25 cellular contexts compared by ENCODE assay signal in genomic region chr22:36923458-36923784, GRCh38. TPM values are rescaled to one million over a fixed set of nuclear protein-coding genes. Genes with fewer than 3 reads are reported as not detected.
DNase-seq lines count a peak whose midpoint lies in the region; ATAC-seq and TF ChIP-seq lines count a peak whose summit lies in the region.
"Had no signal": no experiment of that assay in that cellular context is flagged by ENCODE, and none has a peak within 500 bp of the region (broad histone marks: within the 10 kb centered on the region; RNA-seq: fewer than 3 reads in every experiment).

No MANE protein-coding gene starts in this region.

- POLR2A ChIA-PET in naive thymus-derived CD4-positive, alpha-beta T cell (lab: Charles Lee), result no interaction called here
- POLR2A ChIA-PET in activated CD4-positive, alpha-beta memory T cell treated with anti-CD3 and anti-CD28 coated beads, Interleukin-2, amount 10 ng/mL, durations not matched to agents 7 days and 5 days (lab: Charles Lee), result no interaction called here
- POLR2A ChIA-PET in OCI-LY7 (lab: Charles Lee), result no interaction called here

- CTCF ChIA-PET in naive thymus-derived CD4-positive, alpha-beta T cell (lab: Charles Lee), result no interaction called here
- CTCF ChIA-PET in activated CD4-positive, alpha-beta memory T cell treated with anti-CD3 and anti-CD28 coated beads, Interleukin-2, amount 10 ng/mL, durations not matched to agents 7 days and 5 days (lab: Charles Lee), result no interaction called here
- CTCF ChIA-PET in OCI-LY7 (lab: Charles Lee; ENCODE audit: unreplicated experiment), result no interaction called here

- no TSS peak for BruUV-seq in OCI-LY7 (replicated peaks; lab: Mats Ljungman, UMichigan)

- no peak overlapping the region for H3K4me3 Mint-ChIP-seq in naive thymus-derived CD4-positive, alpha-beta T cell
- no peak overlapping the region for H3K4me3 Mint-ChIP-seq in activated CD4-positive, alpha-beta memory T cell treated with anti-CD3 and anti-CD28 coated beads, Interleukin-2, amount 10 ng/mL, durations not matched to agents 7 days and 5 days

- H3K27ac ChIP-seq in right atrium auricular region, result no peak overlapping the region
- H3K27ac ChIP-seq in heart right ventricle, result no peak overlapping the region
- no peak overlapping the region for H3K27ac ChIP-seq in naive thymus-derived CD4-positive, alpha-beta T cell (ENCODE audit: low read depth, low read length)
- no peak overlapping the region for H3K27ac ChIP-seq in OCI-LY7 (ENCODE audit: low read depth, low read length, poor library complexity, severe bottlenecking)
- H3K27ac ChIP-seq: C4-2B, GM23248, KMS-11, Peyer's patch, SJCRH30 had no signal

- H3K27me3 ChIP-seq in right atrium auricular region (no peaks in the 10 kb centered on the region), heart right ventricle (peaks cover 0 to 47% (median 23%) of the 10 kb centered on the region in 7 donors)
- H3K27me3 ChIP-seq in naive thymus-derived CD4-positive, alpha-beta T cell (ENCODE audit: control insufficient read depth in 2 of 2, insufficient read depth in 2 of 2, low read length in 2 of 2), result no peaks in the 10 kb centered on the region
- H3K27me3 ChIP-seq: Peyer's patch, SJCRH30 had no signal

- H2AFZ ChIP-seq in OCI-LY7 (ENCODE audit: low read length), result no peak overlapping the region
- H2AFZ ChIP-seq: GM23248 had no signal

- TF ChIP-seq CTCF in right atrium auricular region (IDR thresholded peaks at IDR 0.05), result no peak
- no peak for TF ChIP-seq CTCF in heart right ventricle (IDR thresholded peaks at IDR 0.05)
- no peak for TF ChIP-seq CTCF in OCI-LY7 (conservative IDR thresholded peaks at IDR 0.05; ENCODE audit: low read length)

- peaks cover 0 to 4% (median 0%) of the 10 kb centered on the region in 5 donors for H3K36me3 Mint-ChIP-seq in naive thymus-derived CD4-positive, alpha-beta T cell
- no peaks in the 10 kb centered on the region for H3K36me3 Mint-ChIP-seq in activated CD4-positive, alpha-beta memory T cell treated with anti-CD3 and anti-CD28 coated beads, Interleukin-2, amount 10 ng/mL, durations not matched to agents 7 days and 5 days (ENCODE audit: low read depth)

- H3K4me3 ChIP-seq in right atrium auricular region, result no peak overlapping the region
- H3K4me3 ChIP-seq in heart right ventricle, result no peak overlapping the region
- no peak overlapping the region for H3K4me3 ChIP-seq in naive thymus-derived CD4-positive, alpha-beta T cell (ENCODE audit: low read length)
- H3K4me3 ChIP-seq in OCI-LY7 (ENCODE audit: low read depth, low read length, poor library complexity, severe bottlenecking), result no peak overlapping the region
- H3K4me3 ChIP-seq: GM12878, GM23248, HAP-1, Peyer's patch, SJCRH30 had no signal

- 86 to 88% methylated on average over 8 of the region's 8 CpGs for WGBS in heart right ventricle, 2 donors

- H3K9me3 ChIP-seq in right atrium auricular region, result peaks cover 0 to 5% of the 10 kb centered on the region in 2 donors
- peaks cover 0 to 8% (median 0%) of the 10 kb centered on the region in 11 donors for H3K9me3 ChIP-seq in heart right ventricle
- no peaks in the 10 kb centered on the region for H3K9me3 ChIP-seq in naive thymus-derived CD4-positive, alpha-beta T cell (ENCODE audit: control insufficient read depth in 2 of 3, low read length in 3 of 3)
- H3K9me3 ChIP-seq in OCI-LY7 (ENCODE audit: low read length), result no peaks in the 10 kb centered on the region
- H3K9me3 ChIP-seq: HAP-1, Peyer's patch, SJCRH30 had no signal

- H3K9me3 Mint-ChIP-seq in naive thymus-derived CD4-positive, alpha-beta T cell, result peaks cover 0 to 5% (median 0%) of the 10 kb centered on the region in 11 donors
- H3K9me3 Mint-ChIP-seq in activated CD4-positive, alpha-beta memory T cell treated with anti-CD3 and anti-CD28 coated beads, Interleukin-2, amount 10 ng/mL, durations not matched to agents 7 days and 5 days, result no peaks in the 10 kb centered on the region

- H3K27me3 Mint-ChIP-seq in naive thymus-derived CD4-positive, alpha-beta T cell, result peaks cover 6 to 30% (median 26%) of the 10 kb centered on the region in 5 donors
- peaks cover 19% of the 10 kb centered on the region for H3K27me3 Mint-ChIP-seq in activated CD4-positive, alpha-beta memory T cell treated with anti-CD3 and anti-CD28 coated beads, Interleukin-2, amount 10 ng/mL, durations not matched to agents 7 days and 5 days

- H3K9me2 ChIP-seq in OCI-LY7 (ENCODE audit: insufficient read depth, low read length), result no peaks in the 10 kb centered on the region

- no peak for ATAC-seq in heart right ventricle
- ATAC-seq in naive thymus-derived CD4-positive, alpha-beta T cell, result peak; percentile 50
- no peak for ATAC-seq in esophagus mucosa
- no peak for ATAC-seq in HG02610 (IDR thresholded peaks at IDR 0.05; ENCODE audit: unreplicated experiment)
- ATAC-seq: GM12878 had no signal

- H3K4me1 Mint-ChIP-seq in naive thymus-derived CD4-positive, alpha-beta T cell, result peaks cover 0 to 11% (median 0%) of the 10 kb centered on the region in 7 donors
- H3K4me1 Mint-ChIP-seq in activated CD4-positive, alpha-beta memory T cell treated with anti-CD3 and anti-CD28 coated beads, Interleukin-2, amount 10 ng/mL, durations not matched to agents 7 days and 5 days, result peaks cover 31% of the 10 kb centered on the region

- peak; percentile 26 for DNase-seq in right atrium auricular region (ENCODE audit: low spot score)
- no peak for DNase-seq in heart right ventricle
- DNase-seq in MV-4-11 (lab: John Stamatoyannopoulos, UW), result peak; percentile 51
- no peak for DNase-seq in naive thymus-derived CD4-positive, alpha-beta T cell
- DNase-seq in activated CD4-positive, alpha-beta memory T cell treated with anti-CD3 and anti-CD28 coated beads, Interleukin-2, amount 10 ng/mL, durations not matched to agents 7 days and 5 days, result no peak
- DNase-seq in OCI-LY7 (ENCODE audit: low spot score), result no peak
- DNase-seq: DMS79, GM23248, IMR-90, NCI-H1048, NCI-H1417 treated with DMSO at 0.1 percent for 48 hours, NCI-H187 treated with DMSO at 0.1 percent for 48 hours, NCI-H2227 treated with DMSO at 0.1 percent for 48 hours, NCI-H510A treated with DMSO at 0.1 percent for 48 hours, NCI-H748 treated with DMSO at 0.1 percent for 48 hours, Peyer's patch, SJCRH30 had no signal

- peaks cover 0 to 11% of the 10 kb centered on the region in 2 donors for H3K4me1 ChIP-seq in right atrium auricular region
- peaks cover 0 to 33% (median 0%) of the 10 kb centered on the region in 9 donors for H3K4me1 ChIP-seq in heart right ventricle
- no peaks in the 10 kb centered on the region for H3K4me1 ChIP-seq in naive thymus-derived CD4-positive, alpha-beta T cell (ENCODE audit: control insufficient read depth in 2 of 2, insufficient read depth in 2 of 2, low read length in 2 of 2)
- peaks cover 11% of the 10 kb centered on the region for H3K4me1 ChIP-seq in OCI-LY7 (ENCODE audit: insufficient read depth, low read length, poor library complexity, severe bottlenecking)
- H3K4me1 ChIP-seq: HAP-1, SJCRH30 had no signal

- H4K20me1 ChIP-seq in OCI-LY7 (ENCODE audit: insufficient read depth, low read length), result no peaks in the 10 kb centered on the region

- no peak overlapping the region for H3K4me2 ChIP-seq in OCI-LY7 (ENCODE audit: low read length)
- H3K4me2 ChIP-seq: KMS-11 had no signal

- H3K27ac Mint-ChIP-seq in naive thymus-derived CD4-positive, alpha-beta T cell, result no peak overlapping the region
- H3K27ac Mint-ChIP-seq in activated CD4-positive, alpha-beta memory T cell treated with anti-CD3 and anti-CD28 coated beads, Interleukin-2, amount 10 ng/mL, durations not matched to agents 7 days and 5 days, result no peak overlapping the region

- H3K36me3 ChIP-seq in right atrium auricular region, result no peaks in the 10 kb centered on the region
- H3K36me3 ChIP-seq in heart right ventricle, result peaks cover 0 to 68% (median 0%) of the 10 kb centered on the region in 9 donors
- no peaks in the 10 kb centered on the region for H3K36me3 ChIP-seq in naive thymus-derived CD4-positive, alpha-beta T cell (ENCODE audit: control insufficient read depth in 2 of 3, insufficient read depth in 3 of 3, low read length in 3 of 3)
- H3K36me3 ChIP-seq in OCI-LY7 (ENCODE audit: insufficient read depth, low read length), result 0 out of 2 replicates have a peak, but pooled peaks cover 8% of the 10 kb centered on the region
- H3K36me3 ChIP-seq: HAP-1, Peyer's patch, SJCRH30 had no signal

- intact Hi-C loops in heart right ventricle (cut with DNase I) (no loop called here), OCI-LY7 (cut with micrococcal nuclease; ENCODE audit: unreplicated experiment) (no loop called here)
- intact Hi-C loops in naive thymus-derived CD4-positive, alpha-beta T cell (cut with micrococcal nuclease), result no loop called here

- no peaks in the 10 kb centered on the region for H3K79me2 ChIP-seq in OCI-LY7 (ENCODE audit: insufficient read depth, low read depth, low read length)

RNA-seq across cellular contexts. Expression of gene CSF2RB, which starts 10.0 kb away (rescaled TPM):
- total RNA-seq in right atrium auricular region (1 to 10 TPM; 1.8 to 4.2 TPM), heart right ventricle (10 to 100 TPM in 1 of 10 donors, 1 to 10 TPM in 9; 1.4 to 20.8 (median 1.8) TPM), esophagus mucosa (1.00 TPM), OCI-LY7 (2022) (21.6 and 23.4 TPM in 2 replicates)
- 1 to 10 TPM in 1 of 2 donors, under 1 TPM in 1; 0.81 to 1.5 TPM for polyA plus RNA-seq in heart right ventricle
- total RNA-seq in naive thymus-derived CD4-positive, alpha-beta T cell, result 10 to 100 TPM in 3 of 5 experiments, under 1 TPM in 2; 0.57 to 95.0 (median 13.4) TPM
- polyA plus RNA-seq in naive thymus-derived CD4-positive, alpha-beta T cell, result not detected
- 1 to 10 TPM; 2.3 to 3.0 TPM for total RNA-seq in activated CD4-positive, alpha-beta memory T cell treated with anti-CD3 and anti-CD28 coated beads, Interleukin-2, amount 10 ng/mL, durations not matched to agents 7 days and 5 days
- total RNA-seq in OCI-LY7 (2014; rRNA removed; shearing (Covaris generic)), result 6.2 and 7.6 TPM in 2 replicates
- total RNA-seq: A172, IMR-90, SJCRH30 had no signal
- polyA plus RNA-seq: AG04450, IMR-90 had no signal

Comparison
In these comparisons a context has a peak if more than half of its experiments do, and no peak if none do; other contexts are left out.
1. DNase-seq: peak in right atrium auricular region (single experiment) and MV-4-11 (single experiment); none in heart right ventricle (0 of 2), naive thymus-derived CD4-positive, alpha-beta T cell (0 of 9), activated CD4-positive, alpha-beta memory T cell treated with anti-CD3 and anti-CD28 coated beads, Interleukin-2, amount 10 ng/mL, durations not matched to agents 7 days and 5 days (single experiment) and OCI-LY7 (single experiment).